ENCODE assay signal across 1 cellular context in genomic region chr2:132581917-132582316, GRCh38.
TF ChIP-seq lines count a peak whose summit lies in the region.

No MANE protein-coding gene starts in this region.

TF ChIP-seq in SK-N-SH treated with all-trans-retinoic acid at 6 μM for 48 hours, 23 proteins besides CTCF, POLR2A, EP300 and RAD21 (continued from another document):
- no peak for TF ChIP-seq PATZ1 (CRISPR knock-in tag; IDR thresholded peaks at IDR 0.05; ENCODE audit: borderline replicate concordance)
- TF ChIP-seq POU6F1 (CRISPR knock-in tag; IDR thresholded peaks at IDR 0.05; ENCODE audit: borderline replicate concordance, low read depth) = no peak
- TF ChIP-seq ZNF8 (CRISPR knock-in tag; IDR thresholded peaks at IDR 0.05) = no peak
- TF ChIP-seq ZFP30 (CRISPR knock-in tag; IDR thresholded peaks at IDR 0.05) = no peak
- TF ChIP-seq CREB5 (CRISPR knock-in tag; IDR thresholded peaks at IDR 0.05; ENCODE audit: low read depth) = no peak
TF ChIP-seq in SK-N-SH treated with all-trans-retinoic acid at 6 μM for 48 hours: peak in this region for 0.
